8 cellular contexts compared by ENCODE assay signal in genomic region chr7:39733881-39734571, GRCh38.
A peak's percentile ranks its signal among the peaks of the same experiment; 100 is the strongest.
DNase-seq lines count a peak whose midpoint lies in the region; ATAC-seq lines count a peak whose summit lies in the region.

No MANE protein-coding gene starts in this region.

- ATAC-seq in activated T-cell treated with anti-CD3 and anti-CD28 coated beads, Interleukin-2, amount 50 U/mL, for 4 hours, result no peak
- no peak for ATAC-seq in stimulated activated naive CD8-positive, alpha-beta T cell treated with anti-CD3 and anti-CD28 coated beads, Interleukin-15, amount 100 ng/mL, for 72 hours
- ATAC-seq in GM18907 (IDR thresholded peaks at IDR 0.05; ENCODE audit: unreplicated experiment), result no peak

- H3K9me3 Mint-ChIP-seq in activated T-cell treated with anti-CD3 and anti-CD28 coated beads, Interleukin-2, amount 50 U/mL, for 4 hours, result no peaks in the 10 kb centered on the region
- H3K9me3 Mint-ChIP-seq in stimulated activated naive CD8-positive, alpha-beta T cell treated with anti-CD3 and anti-CD28 coated beads, Interleukin-15, amount 100 ng/mL, for 72 hours, result no peaks in the 10 kb centered on the region

- peak overlapping the region; percentile 93 to 95 for H3K27ac Mint-ChIP-seq in stimulated activated naive CD8-positive, alpha-beta T cell treated with anti-CD3 and anti-CD28 coated beads, Interleukin-15, amount 100 ng/mL, for 72 hours

- peaks cover 3% of the 10 kb centered on the region for H3K36me3 Mint-ChIP-seq in activated T-cell treated with anti-CD3 and anti-CD28 coated beads, Interleukin-2, amount 50 U/mL, for 4 hours (ENCODE audit: insufficient read depth)

- H3K4me3 Mint-ChIP-seq in activated T-cell treated with anti-CD3 and anti-CD28 coated beads, Interleukin-2, amount 50 U/mL, for 4 hours, result peak overlapping the region; percentile 87
- peak overlapping the region; percentile 72 to 84 for H3K4me3 Mint-ChIP-seq in stimulated activated naive CD8-positive, alpha-beta T cell treated with anti-CD3 and anti-CD28 coated beads, Interleukin-15, amount 100 ng/mL, for 72 hours

- peak overlapping the region; percentile 72 for H3K27ac ChIP-seq in angular gyrus (ENCODE audit: low read depth, low read length)

- H3K4me3 ChIP-seq in MG63, result peak overlapping the region; percentile 57

- H3K36me3 ChIP-seq in MG63, result no peaks in the 10 kb centered on the region

- peaks cover 43% of the 10 kb centered on the region for H3K4me1 Mint-ChIP-seq in activated T-cell treated with anti-CD3 and anti-CD28 coated beads, Interleukin-2, amount 50 U/mL, for 4 hours (ENCODE audit: low read depth)
- H3K4me1 Mint-ChIP-seq in stimulated activated naive CD8-positive, alpha-beta T cell treated with anti-CD3 and anti-CD28 coated beads, Interleukin-15, amount 100 ng/mL, for 72 hours, result peaks cover 47% of the 10 kb centered on the region

- H3K27me3 ChIP-seq in MG63, result no peaks in the 10 kb centered on the region

- peak; percentile 20 for DNase-seq in activated T-cell treated with anti-CD3 and anti-CD28 coated beads, Interleukin-2, amount 50 U/mL, for 4 hours
- no peak for DNase-seq in activated T-cell treated with anti-CD3 and anti-CD28 coated beads, Interleukin-2, amount 50 U/mL, for 1 hour
- DNase-seq in MG63 (peak; percentile 40), iris pigment epithelial cell (ENCODE audit: low read depth) (peak; percentile 90), NCI-H1436 treated with DMSO at 0.1 percent for 48 hours (lab: John Stamatoyannopoulos, UW) (no peak)
- DNase-seq in stimulated activated naive CD8-positive, alpha-beta T cell treated with anti-CD3 and anti-CD28 coated beads, Interleukin-15, amount 100 ng/mL, for 72 hours, result no peak

- H3K27me3 Mint-ChIP-seq in activated T-cell treated with anti-CD3 and anti-CD28 coated beads, Interleukin-2, amount 50 U/mL, for 4 hours (ENCODE audit: low read depth), result no peaks in the 10 kb centered on the region
- H3K27me3 Mint-ChIP-seq in stimulated activated naive CD8-positive, alpha-beta T cell treated with anti-CD3 and anti-CD28 coated beads, Interleukin-15, amount 100 ng/mL, for 72 hours, result no peaks in the 10 kb centered on the region

- H3K9me3 ChIP-seq in MG63, result no peaks in the 10 kb centered on the region

Comparison
In these comparisons a context has a peak if more than half of its experiments do, and no peak if none do; other contexts are left out.
1. DNase-seq: peak in activated T-cell treated with anti-CD3 and anti-CD28 coated beads, Interleukin-2, amount 50 U/mL, for 4 hours (single experiment), MG63 (single experiment) and iris pigment epithelial cell (single experiment); none in activated T-cell treated with anti-CD3 and anti-CD28 coated beads, Interleukin-2, amount 50 U/mL, for 1 hour (single experiment), stimulated activated naive CD8-positive, alpha-beta T cell treated with anti-CD3 and anti-CD28 coated beads, Interleukin-15, amount 100 ng/mL, for 72 hours (0 of 2) and NCI-H1436 treated with DMSO at 0.1 percent for 48 hours (single experiment).